8 cellular contexts compared by ENCODE assay signal in genomic region chr6:136792066-136792944, GRCh38. TPM values are rescaled to one million over a fixed set of nuclear protein-coding genes. Genes with fewer than 3 reads are reported as not detected.
DNase-seq lines count a peak whose midpoint lies in the region; ATAC-seq and TF ChIP-seq lines count a peak whose summit lies in the region.

A gene with protein sequence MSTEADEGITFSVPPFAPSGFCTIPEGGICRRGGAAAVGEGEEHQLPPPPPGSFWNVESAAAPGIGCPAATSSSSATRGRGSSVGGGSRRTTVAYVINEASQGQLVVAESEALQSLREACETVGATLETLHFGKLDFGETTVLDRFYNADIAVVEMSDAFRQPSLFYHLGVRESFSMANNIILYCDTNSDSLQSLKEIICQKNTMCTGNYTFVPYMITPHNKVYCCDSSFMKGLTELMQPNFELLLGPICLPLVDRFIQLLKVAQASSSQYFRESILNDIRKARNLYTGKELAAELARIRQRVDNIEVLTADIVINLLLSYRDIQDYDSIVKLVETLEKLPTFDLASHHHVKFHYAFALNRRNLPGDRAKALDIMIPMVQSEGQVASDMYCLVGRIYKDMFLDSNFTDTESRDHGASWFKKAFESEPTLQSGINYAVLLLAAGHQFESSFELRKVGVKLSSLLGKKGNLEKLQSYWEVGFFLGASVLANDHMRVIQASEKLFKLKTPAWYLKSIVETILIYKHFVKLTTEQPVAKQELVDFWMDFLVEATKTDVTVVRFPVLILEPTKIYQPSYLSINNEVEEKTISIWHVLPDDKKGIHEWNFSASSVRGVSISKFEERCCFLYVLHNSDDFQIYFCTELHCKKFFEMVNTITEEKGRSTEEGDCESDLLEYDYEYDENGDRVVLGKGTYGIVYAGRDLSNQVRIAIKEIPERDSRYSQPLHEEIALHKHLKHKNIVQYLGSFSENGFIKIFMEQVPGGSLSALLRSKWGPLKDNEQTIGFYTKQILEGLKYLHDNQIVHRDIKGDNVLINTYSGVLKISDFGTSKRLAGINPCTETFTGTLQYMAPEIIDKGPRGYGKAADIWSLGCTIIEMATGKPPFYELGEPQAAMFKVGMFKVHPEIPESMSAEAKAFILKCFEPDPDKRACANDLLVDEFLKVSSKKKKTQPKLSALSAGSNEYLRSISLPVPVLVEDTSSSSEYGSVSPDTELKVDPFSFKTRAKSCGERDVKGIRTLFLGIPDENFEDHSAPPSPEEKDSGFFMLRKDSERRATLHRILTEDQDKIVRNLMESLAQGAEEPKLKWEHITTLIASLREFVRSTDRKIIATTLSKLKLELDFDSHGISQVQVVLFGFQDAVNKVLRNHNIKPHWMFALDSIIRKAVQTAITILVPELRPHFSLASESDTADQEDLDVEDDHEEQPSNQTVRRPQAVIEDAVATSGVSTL (N-terminal part only) (minus strand): TSS chr6:136792477. CDS start chr6:136792157, 320 bp downstream.

- H3K4me3 ChIP-seq in HUES48 (ENCODE audit: low read depth, low read length), result peak within 1 kb of the TSS; percentile 89
- H3K4me3 ChIP-seq in OCI-LY7 (ENCODE audit: low read depth, low read length, poor library complexity, severe bottlenecking), result peak within 1 kb of the TSS; percentile 94

- no peaks in the 10 kb centered on the region for H3K9me2 ChIP-seq in OCI-LY7 (ENCODE audit: insufficient read depth, low read length)

- H3K4me2 ChIP-seq in OCI-LY7 (ENCODE audit: low read length), result peak within 1 kb of the TSS; percentile 89

- POLR2A ChIA-PET in OCI-LY7 (lab: Charles Lee), result interaction anchor here (0.6 to 9.6 kb wide), 19 partner anchors 8 to 1300 kb away, joined by 3 to 156 read pairs (median 4); partner anchors contain the start of gene BCLAF1

- H3K27me3 Mint-ChIP-seq in naive B cell, result no peaks in the 10 kb centered on the region

- intact Hi-C loops in OCI-LY7 (cut with micrococcal nuclease; ENCODE audit: unreplicated experiment), result loop anchor here (1.0 to 10.0 kb wide), 3 partner anchors 40 to 508 kb away; partner anchors contain the start of gene BCLAF1

- H3K27ac ChIP-seq in HUES48 (ENCODE audit: low read depth, low read length), result no peak within 1 kb of the TSS
- peak within 1 kb of the TSS; percentile 86 for H3K27ac ChIP-seq in OCI-LY7 (ENCODE audit: low read depth, low read length, poor library complexity, severe bottlenecking)

- H3K4me1 ChIP-seq in HUES48 (ENCODE audit: control insufficient read depth, insufficient read depth, low read length) (peaks cover 4% of the 10 kb centered on the region; the same call in 1 of the 2 replicates), OCI-LY7 (ENCODE audit: insufficient read depth, low read length, poor library complexity, severe bottlenecking) (peaks cover 37% of the 10 kb centered on the region)

- peak within 1 kb of the TSS; percentile 89 for H2AFZ ChIP-seq in OCI-LY7 (ENCODE audit: low read length)

- DNase-seq in DMS114 treated with DMSO at 0.1 percent for 48 hours (lab: John Stamatoyannopoulos, UW; ENCODE audit: unreplicated experiment) (peak; percentile 16), OCI-LY7 (ENCODE audit: low spot score) (peak; percentile 94), naive B cell (peak; percentile 89)
- peak; percentile 96 for DNase-seq in activated T-cell treated with anti-CD3 and anti-CD28 coated beads, Interleukin-2, amount 50 U/mL, for 1 hour
- peak; percentile 80 to 91 for DNase-seq in stimulated activated effector memory CD8-positive, alpha-beta T cell treated with anti-CD3 and anti-CD28 coated beads, Interleukin-12 subunit alpha, Interleukin-12 subunit beta, amount 100 ng/mL, for 72 hours (ENCODE audit: low spot score in 2 of 2)

- H3K9ac ChIP-seq in HUES48 (ENCODE audit: low read depth, low read length), result peak within 1 kb of the TSS; percentile 29

- H4K20me1 ChIP-seq in OCI-LY7 (ENCODE audit: insufficient read depth, low read length), result no peaks in the 10 kb centered on the region

- peak; percentile 54 for ATAC-seq in GM21423 (IDR thresholded peaks at IDR 0.05; ENCODE audit: unreplicated experiment)
- ATAC-seq in esophagus mucosa, result peak; percentile 95
- peak; percentile 65 for ATAC-seq in naive B cell (ENCODE audit: low read depth in 2 of 2)
- peak; percentile 81 for ATAC-seq in stimulated activated effector memory CD8-positive, alpha-beta T cell treated with anti-CD3 and anti-CD28 coated beads, Interleukin-12 subunit alpha, Interleukin-12 subunit beta, amount 100 ng/mL, for 72 hours

- H3K36me3 Mint-ChIP-seq in naive B cell, result peaks cover 8 to 11% of the 10 kb centered on the region in 2 donors
- H3K36me3 Mint-ChIP-seq in stimulated activated effector memory CD8-positive, alpha-beta T cell treated with anti-CD3 and anti-CD28 coated beads, Interleukin-12 subunit alpha, Interleukin-12 subunit beta, amount 100 ng/mL, for 72 hours, result peaks cover 30% of the 10 kb centered on the region

- peaks cover 44% of the 10 kb centered on the region for H3K27me3 ChIP-seq in HUES48 (ENCODE audit: control insufficient read depth, insufficient read depth, low read length)

- H3K9me3 Mint-ChIP-seq in naive B cell, result peaks cover 0 to 9% (median 2%) of the 10 kb centered on the region in 7 donors
- no peaks in the 10 kb centered on the region for H3K9me3 Mint-ChIP-seq in stimulated activated effector memory CD8-positive, alpha-beta T cell treated with anti-CD3 and anti-CD28 coated beads, Interleukin-12 subunit alpha, Interleukin-12 subunit beta, amount 100 ng/mL, for 72 hours

- H3K79me2 ChIP-seq in OCI-LY7 (ENCODE audit: insufficient read depth, low read depth, low read length), result peaks cover 38% of the 10 kb centered on the region

- H3K36me3 ChIP-seq in HUES48 (ENCODE audit: control insufficient read depth, insufficient read depth, low read length) (no peaks in the 10 kb centered on the region), OCI-LY7 (ENCODE audit: insufficient read depth, low read length) (0 out of 2 replicates have a peak, but pooled peaks cover 5% of the 10 kb centered on the region)

- peak within 1 kb of the TSS; percentile 94 to 99 (median 96) for H3K4me3 Mint-ChIP-seq in naive B cell
- peak within 1 kb of the TSS; percentile 97 for H3K4me3 Mint-ChIP-seq in stimulated activated effector memory CD8-positive, alpha-beta T cell treated with anti-CD3 and anti-CD28 coated beads, Interleukin-12 subunit alpha, Interleukin-12 subunit beta, amount 100 ng/mL, for 72 hours

- CTCF ChIA-PET in OCI-LY7 (lab: Charles Lee; ENCODE audit: unreplicated experiment), result interaction anchor here (0.5 to 2.1 kb wide), 24 partner anchors 8 to 1629 kb away, joined by 3 to 68 read pairs (median 4); no protein-coding TSS in a partner anchor

- TF ChIP-seq CTCF in OCI-LY7 (conservative IDR thresholded peaks at IDR 0.05; ENCODE audit: low read length), result peak; percentile 36; the same call in 1 of the 2 replicates

- H3K9me3 ChIP-seq in HUES48 (ENCODE audit: control insufficient read depth, insufficient read depth, low read length), result no peaks in the 10 kb centered on the region
- H3K9me3 ChIP-seq in OCI-LY7 (ENCODE audit: low read length), result no peaks in the 10 kb centered on the region

- no TSS peak for BruUV-seq in OCI-LY7 (replicated peaks; lab: Mats Ljungman, UMichigan)

- H3K27ac Mint-ChIP-seq in naive B cell, result peak within 1 kb of the TSS; percentile 92 to 99 (median 98)
- peak within 1 kb of the TSS; percentile 98 for H3K27ac Mint-ChIP-seq in stimulated activated effector memory CD8-positive, alpha-beta T cell treated with anti-CD3 and anti-CD28 coated beads, Interleukin-12 subunit alpha, Interleukin-12 subunit beta, amount 100 ng/mL, for 72 hours

- peaks cover 24 to 46% (median 40%) of the 10 kb centered on the region in 3 donors for H3K4me1 Mint-ChIP-seq in naive B cell
- H3K4me1 Mint-ChIP-seq in stimulated activated effector memory CD8-positive, alpha-beta T cell treated with anti-CD3 and anti-CD28 coated beads, Interleukin-12 subunit alpha, Interleukin-12 subunit beta, amount 100 ng/mL, for 72 hours, result peaks cover 30% of the 10 kb centered on the region

RNA-seq across cellular contexts. Expression of the gene that starts here (rescaled TPM):
- 12.0 and 13.8 TPM in 2 replicates for total RNA-seq in OCI-LY7 (2014; rRNA removed; shearing (Covaris generic))
- total RNA-seq in OCI-LY7 (2022) (16.6 and 17.1 TPM in 2 replicates), esophagus mucosa (14.5 TPM)
- polyA plus RNA-seq in naive B cell (ENCODE audit: low read depth in 6 of 6), result 10 to 100 TPM in 3 of 6 donors, 1 to 10 TPM in 3; 5.8 to 15.5 (median 10.1) TPM

Comparison
In these comparisons a context has a peak if more than half of its experiments do, and no peak if none do; other contexts are left out.
1. DNase-seq: peak in every context shown above with its lines; median percentile 96 in activated T-cell treated with anti-CD3 and anti-CD28 coated beads, Interleukin-2, amount 50 U/mL, for 1 hour; 94 in OCI-LY7; 89 in naive B cell; 86 in stimulated activated effector memory CD8-positive, alpha-beta T cell treated with anti-CD3 and anti-CD28 coated beads, Interleukin-12 subunit alpha, Interleukin-12 subunit beta, amount 100 ng/mL, for 72 hours; 16 in DMS114 treated with DMSO at 0.1 percent for 48 hours.